Comparison of ENCODE assay signal across 8 cellular contexts in genomic region chr3:184230603-184231528, GRCh38. TPM values are rescaled to one million over a fixed set of nuclear protein-coding genes. Genes with fewer than 3 reads are reported as not detected.
DNase-seq lines count a peak whose midpoint lies in the region; ATAC-seq, FAIRE-seq and TF ChIP-seq lines count a peak whose summit lies in the region.
"Had no signal": no experiment of that assay in that cellular context is flagged by ENCODE, and none has a peak within 500 bp of the region (broad histone marks: within the 10 kb centered on the region; RNA-seq: fewer than 3 reads in every experiment).

No MANE protein-coding gene starts in this region.

- CTCF ChIA-PET in endothelial cell of umbilical vein (lab: Charles Lee), result interaction anchor here (1.0 to 1.4 kb wide), 2 partner anchors 19 to 54 kb away, joined by 3 read pairs; partner anchors contain the start of gene EEF1AKMT4

- intact Hi-C loops in endothelial cell of umbilical vein (cut with micrococcal nuclease) (no loop called here), sigmoid colon (cut with DNase I) (no loop called here)

- H3K27ac ChIP-seq in GM23248 (no peak overlapping the region), endothelial cell of umbilical vein (ENCODE audit: insufficient read depth, low read depth, low read length) (no peak overlapping the region), sigmoid colon (no peak overlapping the region)

- WGBS in GM23248 (ENCODE audit: low coverage in 1 of 2, low lambda C conversion rate in 2 of 2, missing lambda C conversion rate in 2 of 2), 2 experiments, result 8% methylated on average over 59 to 70 of the region's 79 CpGs
- WGBS in sigmoid colon, 2 donors, result 4 to 7% methylated on average over 79 of the region's 79 CpGs

- H3K27me3 ChIP-seq in GM23248 (replicated peaks; ENCODE audit: insufficient read depth) (peaks cover 43% of the 10 kb centered on the region), endothelial cell of umbilical vein (ENCODE audit: control insufficient read depth in 2 of 2, insufficient read depth in 2 of 2, low read length in 2 of 2) (peaks cover 38 to 55% of the 10 kb centered on the region in 2 experiments), sigmoid colon (peaks cover 33 to 78% (median 53%) of the 10 kb centered on the region in 3 donors)

- H3K9me2 ChIP-seq in GM23248 (ENCODE audit: insufficient read depth), result no peaks in the 10 kb centered on the region

- no peak for FAIRE-seq in endothelial cell of umbilical vein (lab: Jason Lieb, UNC)

- peak overlapping the region; percentile 61 for H3K4me2 ChIP-seq in GM23248 (ENCODE audit: unreplicated experiment)
- H3K4me2 ChIP-seq in endothelial cell of umbilical vein (ENCODE audit: insufficient read depth, low read length), result no peak overlapping the region

- H3K4me3 ChIP-seq in GM23248, result peak overlapping the region; percentile 64
- H3K4me3 ChIP-seq in endothelial cell of umbilical vein (replicated peaks in 1 of 3; ENCODE audit: insufficient read depth in 1 of 3, low read depth in 1 of 3, low read length in 3 of 3), result no peak overlapping the region
- peak overlapping the region in 3 of 4 donors; percentile 36 to 53 (median 52) for H3K4me3 ChIP-seq in sigmoid colon

- DNase-seq in GM23248 (peak; percentile 23), NCI-H2171 treated with DMSO at 0.1 percent for 48 hours (lab: John Stamatoyannopoulos, UW) (peak; percentile 74), endothelial cell of umbilical vein (ENCODE audit: low read depth, low spot score) (no peak), sigmoid colon (no peak), SHP77 (lab: John Stamatoyannopoulos, UW) (no peak)

- H3K9me3 ChIP-seq in GM23248 (ENCODE audit: low read depth) (no peaks in the 10 kb centered on the region), endothelial cell of umbilical vein (replicated peaks; ENCODE audit: control insufficient read depth, insufficient read depth, low read length) (no peaks in the 10 kb centered on the region), sigmoid colon (no peaks in the 10 kb centered on the region)

- H3K9me1 ChIP-seq in endothelial cell of umbilical vein (replicated peaks; ENCODE audit: control insufficient read depth, extremely low read depth, insufficient read depth, low read length), result no peaks in the 10 kb centered on the region

- BruUV-seq in endothelial cell of umbilical vein (replicated peaks; lab: Mats Ljungman, UMichigan), result no TSS peak

- no peak for TF ChIP-seq CTCF in endothelial cell of umbilical vein (IDR thresholded peaks at IDR 0.05; ENCODE audit: extremely low read depth in 1 of 2, insufficient read depth in 1 of 2, low read depth in 1 of 2, low read length in 2 of 2)
- TF ChIP-seq CTCF in sigmoid colon (IDR thresholded peaks at IDR 0.05), result no peak

- TF ChIP-seq POLR2A in endothelial cell of umbilical vein (IDR thresholded peaks at IDR 0.05; ENCODE audit: low read depth, low read length) (no peak), sigmoid colon (IDR thresholded peaks at IDR 0.05) (no peak)

- no peaks in the 10 kb centered on the region for H3K4me1 ChIP-seq in GM23248 (ENCODE audit: insufficient read depth)
- H3K4me1 ChIP-seq in endothelial cell of umbilical vein (ENCODE audit: control insufficient read depth, extremely low read depth, insufficient read depth, low read length), result peaks cover 4% of the 10 kb centered on the region
- H3K4me1 ChIP-seq in sigmoid colon, result peaks cover 0 to 25% (median 24%) of the 10 kb centered on the region in 4 donors

- POLR2A ChIA-PET in endothelial cell of umbilical vein (lab: Charles Lee), result interaction anchor here (0.6 kb wide), 1 partner anchor 26 kb away, joined by 4 read pairs; no protein-coding TSS in a partner anchor

- H3K36me3 ChIP-seq in GM23248 (ENCODE audit: low read depth) (no peaks in the 10 kb centered on the region), endothelial cell of umbilical vein (ENCODE audit: control insufficient read depth in 2 of 2, extremely low read depth in 1 of 2, insufficient read depth in 2 of 2, low read length in 2 of 2) (no peaks in the 10 kb centered on the region), sigmoid colon (no peaks in the 10 kb centered on the region)

- in situ Hi-C loops in GM23248 (cut with MboI), result no loop called here

- no peak for TF ChIP-seq EP300 in sigmoid colon (IDR thresholded peaks at IDR 0.05)

- no peak overlapping the region for H3K9ac ChIP-seq in GM23248
- H3K9ac ChIP-seq in endothelial cell of umbilical vein (replicated peaks; ENCODE audit: extremely low read depth, insufficient read depth, low read length), result no peak overlapping the region

- no peaks in the 10 kb centered on the region for H3K79me2 ChIP-seq in GM23248 (ENCODE audit: insufficient read depth)
- no peaks in the 10 kb centered on the region for H3K79me2 ChIP-seq in endothelial cell of umbilical vein (ENCODE audit: control insufficient read depth, insufficient read depth, low read length)

- H3F3A ChIP-seq in GM23248 (ENCODE audit: insufficient read depth), result no peaks in the 10 kb centered on the region

- dilution Hi-C loops in endothelial cell of umbilical vein (cut with MboI; ENCODE audit: extremely low pct_ligation_motif_present, low sequenced_read_pairs), result no loop called here

- no peak for ATAC-seq in HG02759 (IDR thresholded peaks at IDR 0.05; ENCODE audit: unreplicated experiment)
- ATAC-seq in HG02623 (IDR thresholded peaks at IDR 0.05; ENCODE audit: unreplicated experiment), result no peak

- no peaks in the 10 kb centered on the region for H4K20me1 ChIP-seq in GM23248 (ENCODE audit: insufficient read depth)
- no peaks in the 10 kb centered on the region for H4K20me1 ChIP-seq in endothelial cell of umbilical vein (replicated peaks; ENCODE audit: control insufficient read depth, extremely low read depth, insufficient read depth, low read length)

- no peak overlapping the region for H2AFZ ChIP-seq in GM23248
- H2AFZ ChIP-seq in endothelial cell of umbilical vein (ENCODE audit: low read depth, low read length), result no peak overlapping the region

RNA-seq across cellular contexts. Expression of gene VWA5B2, which starts 1.5 kb away (rescaled TPM):
- not detected in 2 replicates for total RNA-seq in GM23248 (2014; rRNA removed; shearing (Covaris generic))
- polyA plus RNA-seq in GM23248 (2016; fragmentation: Nextera tagmentation; extraction: Ambion mirVana) (not detected in 2 replicates), endothelial cell of umbilical vein (0.03 TPM in 1 of 2 replicates, not detected in the other), sigmoid colon (1 to 10 TPM in 1 of 3 donors, under 1 TPM in 2; 0.23 to 1.0 (median 0.60) TPM)
- total RNA-seq in endothelial cell of umbilical vein (not detected in 2 replicates), sigmoid colon (under 1 TPM in 2 of 4 donors, not detected in 2; 0.36 to 0.83 TPM)
- not detected in 2 replicates for polyA plus RNA-seq in endothelial cell of umbilical vein (2011; cell fraction: cytosol; rRNA removed)
- polyA plus RNA-seq in endothelial cell of umbilical vein (2011; cell fraction: nucleus; rRNA removed), result 0.31 TPM in 1 of 2 replicates, not detected in the other
- not detected in 2 replicates for polyA plus RNA-seq in endothelial cell of umbilical vein (2012)
- polyA minus RNA-seq in endothelial cell of umbilical vein, result not detected in 2 replicates
- not detected for polyA minus RNA-seq in endothelial cell of umbilical vein (2011; cell fraction: cytosol; rRNA and poly(A)+ RNA removed)
- not detected in 2 replicates for polyA minus RNA-seq in endothelial cell of umbilical vein (2011; cell fraction: nucleus; rRNA and poly(A)+ RNA removed)

RNA-seq across cellular contexts. Expression of gene ALG3, which starts 17.9 kb away (rescaled TPM):
- 52.7 and 66.1 TPM in 2 replicates for total RNA-seq in GM23248 (2014; rRNA removed; shearing (Covaris generic))
- polyA plus RNA-seq in GM23248 (2016; fragmentation: Nextera tagmentation; extraction: Ambion mirVana), result 94.2 and 94.7 TPM in 2 replicates
- 37.7 and 42.9 TPM in 2 replicates for total RNA-seq in endothelial cell of umbilical vein
- polyA plus RNA-seq in endothelial cell of umbilical vein, result 99.9 and 102 TPM in 2 replicates
- polyA plus RNA-seq in endothelial cell of umbilical vein (2011; cell fraction: cytosol; rRNA removed), result 39.2 and 44.1 TPM in 2 replicates
- 45.4 and 49.9 TPM in 2 replicates for polyA plus RNA-seq in endothelial cell of umbilical vein (2011; cell fraction: nucleus; rRNA removed)
- polyA plus RNA-seq in endothelial cell of umbilical vein (2012), result 32.7 and 35.5 TPM in 2 replicates
- 126 and 132 TPM in 2 replicates for polyA minus RNA-seq in endothelial cell of umbilical vein
- polyA minus RNA-seq in endothelial cell of umbilical vein (2011; cell fraction: cytosol; rRNA and poly(A)+ RNA removed), result 129 TPM
- polyA minus RNA-seq in endothelial cell of umbilical vein (2011; cell fraction: nucleus; rRNA and poly(A)+ RNA removed), result 38.5 and 50.1 TPM in 2 replicates
- total RNA-seq in sigmoid colon, result 10 to 100 TPM; 29.6 to 46.8 (median 38.4) TPM
- polyA plus RNA-seq in sigmoid colon, result 10 to 100 TPM in 2 of 3 donors, 1 to 10 TPM in 1; 9.9 to 39.7 (median 10.8) TPM

RNA-seq across cellular contexts. Expression of gene EEF1AKMT4, which starts 18.6 kb away (rescaled TPM):
- total RNA-seq in GM23248 (2014; rRNA removed; shearing (Covaris generic)), result 4.0 and 7.2 TPM in 2 replicates
- polyA plus RNA-seq in GM23248 (2016; fragmentation: Nextera tagmentation; extraction: Ambion mirVana), result 5.3 and 6.1 TPM in 2 replicates
- total RNA-seq in endothelial cell of umbilical vein, result 3.3 and 3.4 TPM in 2 replicates
- polyA plus RNA-seq in endothelial cell of umbilical vein, result 8.0 and 9.8 TPM in 2 replicates
- 6.4 and 7.0 TPM in 2 replicates for polyA plus RNA-seq in endothelial cell of umbilical vein (2011; cell fraction: cytosol; rRNA removed)
- 2.3 TPM in 2 replicates for polyA plus RNA-seq in endothelial cell of umbilical vein (2011; cell fraction: nucleus; rRNA removed)
- polyA plus RNA-seq in endothelial cell of umbilical vein (2012), result 4.0 and 4.9 TPM in 2 replicates
- 7.3 and 7.5 TPM in 2 replicates for polyA minus RNA-seq in endothelial cell of umbilical vein
- polyA minus RNA-seq in endothelial cell of umbilical vein (2011; cell fraction: cytosol; rRNA and poly(A)+ RNA removed), result 20.9 TPM
- 1.4 and 1.5 TPM in 2 replicates for polyA minus RNA-seq in endothelial cell of umbilical vein (2011; cell fraction: nucleus; rRNA and poly(A)+ RNA removed)
- 1 to 10 TPM; 1.4 to 3.9 (median 2.4) TPM for total RNA-seq in sigmoid colon
- polyA plus RNA-seq in sigmoid colon, result 1 to 10 TPM; 4.2 to 6.5 (median 5.3) TPM

RNA-seq across cellular contexts. Expression of gene CAMK2N2, which starts 30.5 kb away (rescaled TPM):
- total RNA-seq in GM23248 (2014; rRNA removed; shearing (Covaris generic)), result 0.11 TPM in 1 of 2 replicates, not detected in the other
- polyA plus RNA-seq in GM23248 (2016; fragmentation: Nextera tagmentation; extraction: Ambion mirVana) (0.14 TPM in 1 of 2 replicates, not detected in the other), endothelial cell of umbilical vein (0.11 TPM in 1 of 2 replicates, not detected in the other), sigmoid colon (under 1 TPM in 1 of 3 donors, not detected in 2; 0.28 TPM)
- total RNA-seq in endothelial cell of umbilical vein (not detected in 2 replicates), sigmoid colon (under 1 TPM in 1 of 4 donors, not detected in 3; 0.71 TPM)
- 0.06 and 0.07 TPM in 2 replicates for polyA plus RNA-seq in endothelial cell of umbilical vein (2011; cell fraction: cytosol; rRNA removed)
- polyA plus RNA-seq in endothelial cell of umbilical vein (2011; cell fraction: nucleus; rRNA removed), result not detected in 2 replicates
- polyA plus RNA-seq in endothelial cell of umbilical vein (2012), result not detected in 2 replicates
- polyA minus RNA-seq in endothelial cell of umbilical vein, result 0.19 TPM in 1 of 2 replicates, not detected in the other
- polyA minus RNA-seq in endothelial cell of umbilical vein (2011; cell fraction: cytosol; rRNA and poly(A)+ RNA removed), result 5.5 TPM
- not detected in 2 replicates for polyA minus RNA-seq in endothelial cell of umbilical vein (2011; cell fraction: nucleus; rRNA and poly(A)+ RNA removed)
- total RNA-seq: liver had no signal

RNA-seq across cellular contexts. Expression of gene ABCF3, which starts 44.9 kb away (rescaled TPM):
- total RNA-seq in GM23248 (2014; rRNA removed; shearing (Covaris generic)), result 47.8 and 56.5 TPM in 2 replicates
- polyA plus RNA-seq in GM23248 (2016; fragmentation: Nextera tagmentation; extraction: Ambion mirVana) (58.6 and 59.1 TPM in 2 replicates), endothelial cell of umbilical vein (73.4 and 93.9 TPM in 2 replicates), sigmoid colon (10 to 100 TPM; 36.5 to 48.9 (median 45.6) TPM)
- total RNA-seq in endothelial cell of umbilical vein (65.6 and 68.8 TPM in 2 replicates), sigmoid colon (10 to 100 TPM; 32.4 to 51.3 (median 39.2) TPM)
- polyA plus RNA-seq in endothelial cell of umbilical vein (2011; cell fraction: cytosol; rRNA removed), result 45.0 and 49.5 TPM in 2 replicates
- 207 and 224 TPM in 2 replicates for polyA plus RNA-seq in endothelial cell of umbilical vein (2011; cell fraction: nucleus; rRNA removed)
- 34.2 and 44.9 TPM in 2 replicates for polyA plus RNA-seq in endothelial cell of umbilical vein (2012)
- 122 and 126 TPM in 2 replicates for polyA minus RNA-seq in endothelial cell of umbilical vein
- polyA minus RNA-seq in endothelial cell of umbilical vein (2011; cell fraction: cytosol; rRNA and poly(A)+ RNA removed), result 69.3 TPM
- 68.6 and 77.4 TPM in 2 replicates for polyA minus RNA-seq in endothelial cell of umbilical vein (2011; cell fraction: nucleus; rRNA and poly(A)+ RNA removed)

Comparison
In these comparisons a context has a peak if more than half of its experiments do, and no peak if none do; other contexts are left out.
1. DNase-seq: peak in GM23248 (single experiment) and NCI-H2171 treated with DMSO at 0.1 percent for 48 hours (single experiment); none in endothelial cell of umbilical vein (single experiment), sigmoid colon (single experiment) and SHP77 (0 of 2).
2. H3K4me3 ChIP-seq: peak in GM23248 (single experiment) and sigmoid colon (3 of 4); none in endothelial cell of umbilical vein (0 of 3).